In genomic region chr7:18521236-18521589, GRCh38 we compare ENCODE assay signal across 2 cellular contexts.
TF ChIP-seq lines count a peak whose summit lies in the region.

No MANE protein-coding gene starts in this region.

TF ChIP-seq in SK-N-SH, 30 proteins besides CTCF, POLR2A, EP300 and RAD21:
- TF ChIP-seq TEAD4 (IDR thresholded peaks at IDR 0.05; ENCODE audit: borderline replicate concordance, insufficient read depth) (0 out of 2 replicates have a peak, but pooled peaks have one; percentile 4), IRF3 (IDR thresholded peaks at IDR 0.05; ENCODE audit: low read depth, low read length) (no peak), REST (IDR thresholded peaks at IDR 0.05; ENCODE audit: low read depth, low read length) (no peak), RXRA (IDR thresholded peaks at IDR 0.05; ENCODE audit: borderline replicate concordance, low read depth) (no peak), ELF1 (IDR thresholded peaks at IDR 0.05) (no peak), SMC3 (IDR thresholded peaks at IDR 0.05; ENCODE audit: low read depth, low read length) (no peak), SIN3A (IDR thresholded peaks at IDR 0.05; ENCODE audit: borderline replicate concordance, low read depth, low read length) (no peak), YY1 (IDR thresholded peaks at IDR 0.05; ENCODE audit: low read depth) (no peak)

TF ChIP-seq in HepG2, 621 proteins besides CTCF, POLR2A, EP300 and RAD21:
- no peak for TF ChIP-seq KDM5B (CRISPR knock-in tag; IDR thresholded peaks at IDR 0.05; ENCODE audit: borderline replicate concordance)
- no peak for TF ChIP-seq TCF7L2 (IDR thresholded peaks at IDR 0.05; ENCODE audit: low read depth, low read length)
- TF ChIP-seq PHB2 (IDR thresholded peaks at IDR 0.05; ENCODE audit: partially characterized antibody): no peak
- TF ChIP-seq ZBTB14 (CRISPR knock-in tag; IDR thresholded peaks at IDR 0.05): no peak
- TF ChIP-seq PAWR (CRISPR knock-in tag; IDR thresholded peaks at IDR 0.05; ENCODE audit: borderline replicate concordance): no peak
- no peak for TF ChIP-seq ZBTB34 (CRISPR knock-in tag; IDR thresholded peaks at IDR 0.05)
- no peak for TF ChIP-seq ZBTB49 (CRISPR knock-in tag; IDR thresholded peaks at IDR 0.05; ENCODE audit: borderline replicate concordance)
- no peak for TF ChIP-seq DNMT3B (CRISPR knock-in tag; conservative IDR thresholded peaks at IDR 0.05)
- TF ChIP-seq NFIC (IDR thresholded peaks at IDR 0.05; ENCODE audit: low read length): no peak
- TF ChIP-seq MED13 (CRISPR knock-in tag; IDR thresholded peaks at IDR 0.05): no peak
- no peak for TF ChIP-seq MXI1 (IDR thresholded peaks at IDR 0.05; ENCODE audit: borderline replicate concordance, low read depth, low read length)
- no peak for TF ChIP-seq ARHGAP35 (CRISPR knock-in tag; IDR thresholded peaks at IDR 0.05; ENCODE audit: borderline replicate concordance)
- TF ChIP-seq PRDM15 (CRISPR knock-in tag; IDR thresholded peaks at IDR 0.05): no peak
